In genomic region chr3:69012111-69012835, GRCh38 we compare ENCODE assay signal across 8 cellular contexts. TPM values are rescaled to one million over a fixed set of nuclear protein-coding genes. Genes with fewer than 3 reads are reported as not detected.
DNase-seq lines count a peak whose midpoint lies in the region; ATAC-seq and TF ChIP-seq lines count a peak whose summit lies in the region.

No MANE protein-coding gene starts in this region.

- ATAC-seq in lung (ENCODE audit: insufficient read depth, low FRiP score) (no peak), GM21528 (IDR thresholded peaks at IDR 0.05; ENCODE audit: low FRiP score, unreplicated experiment) (no peak)

- H3K27me3 Mint-ChIP-seq in chondrocyte (ENCODE audit: low read depth), result no peaks in the 10 kb centered on the region

- peaks cover 18% of the 10 kb centered on the region for H3K79me2 ChIP-seq in Karpas-422 (ENCODE audit: low read length)

- CTCF ChIA-PET in AG04449 (lab: Yijun Ruan, JAX), result interaction anchor here (1.4 to 4.6 kb wide), 4 partner anchors 9 to 63 kb away, joined by 3 to 24 read pairs (median 4); no protein-coding TSS in a partner anchor

- peak overlapping the region; percentile 75 for H3K27ac Mint-ChIP-seq in chondrocyte (ENCODE audit: unreplicated experiment)

- POLR2A ChIA-PET in AG04449 (lab: Yijun Ruan, JAX), result interaction anchor here (1.4 to 1.7 kb wide), 2 partner anchors 72 to 74 kb away, joined by 4 read pairs; no protein-coding TSS in a partner anchor

- peak overlapping the region; percentile 95; the same call in 1 of the 2 replicates for H2AFZ ChIP-seq in Karpas-422 (ENCODE audit: low read length)

- H3K4me1 Mint-ChIP-seq in chondrocyte (ENCODE audit: low read depth), result peaks cover 62% of the 10 kb centered on the region

- H3K27ac ChIP-seq in Karpas-422 (ENCODE audit: low read length), result no peak overlapping the region
- peak overlapping the region; percentile 99 to 100 for H3K27ac ChIP-seq in lung (ENCODE audit: low read depth in 1 of 2, low read length in 1 of 2)
- peak overlapping the region; percentile 99 for H3K27ac ChIP-seq in urinary bladder (ENCODE audit: low read depth)

- H3K27me3 ChIP-seq in Karpas-422 (ENCODE audit: low read length) (no peaks in the 10 kb centered on the region), lung (ENCODE audit: control insufficient read depth, insufficient read depth) (no peaks in the 10 kb centered on the region)

- H3K9me3 ChIP-seq in Karpas-422 (ENCODE audit: low read length), result no peaks in the 10 kb centered on the region
- no peaks in the 10 kb centered on the region for H3K9me3 ChIP-seq in lung (ENCODE audit: control insufficient read depth in 2 of 2, insufficient read depth in 1 of 2, low read length in 1 of 2)

- H3K36me3 Mint-ChIP-seq in chondrocyte (ENCODE audit: low read depth), result peaks cover 11% of the 10 kb centered on the region

- H4K20me1 ChIP-seq in Karpas-422 (ENCODE audit: insufficient read depth, low read depth, low read length), result no peaks in the 10 kb centered on the region

- no peak for DNase-seq in AG04449 (ENCODE audit: low read depth, low spot score)
- no peak for DNase-seq in Karpas-422
- DNase-seq in chondrocyte (ENCODE audit: low spot score), result no peak
- peak; percentile 39 for DNase-seq in lung (ENCODE audit: low spot score)
- no peak for DNase-seq in NCI-H146 (lab: John Stamatoyannopoulos, UW)
- DNase-seq in pons (ENCODE audit: low spot score), result no peak

- peak overlapping the region; percentile 71 for H3K4me3 Mint-ChIP-seq in chondrocyte (ENCODE audit: unreplicated experiment)

- H3K4me2 ChIP-seq in Karpas-422 (ENCODE audit: low read depth, low read length, poor library complexity, severe bottlenecking), result peak overlapping the region; percentile 99

- 50 to 59% methylated on average over 22 of the region's 22 CpGs for WGBS in lung, 2 donors
- 44% methylated on average over 22 of the region's 22 CpGs for WGBS in urinary bladder

- H3K4me3 ChIP-seq in AG04449 (ENCODE audit: low read depth, low read length) (peak overlapping the region; percentile 72), Karpas-422 (ENCODE audit: low read length) (peak overlapping the region; percentile 94), lung (peak overlapping the region; percentile 89), urinary bladder (ENCODE audit: low read depth, low read length) (peak overlapping the region; percentile 82)

- H3K4me1 ChIP-seq in Karpas-422 (ENCODE audit: low read length) (peaks cover 30% of the 10 kb centered on the region), lung (ENCODE audit: control insufficient read depth in 2 of 2, insufficient read depth in 2 of 2, low read length in 2 of 2) (peaks cover 8 to 11% of the 10 kb centered on the region in 2 donors), urinary bladder (ENCODE audit: insufficient read depth) (no peaks in the 10 kb centered on the region)

- no peaks in the 10 kb centered on the region for H3K9me2 ChIP-seq in Karpas-422 (replicated peaks; ENCODE audit: insufficient read depth, low read length)

- peak overlapping the region; percentile 94 for H3K9ac ChIP-seq in Karpas-422 (ENCODE audit: low read length)

- TF ChIP-seq CTCF in AG04449 (IDR thresholded peaks at IDR 0.05; ENCODE audit: insufficient read depth, low read length, missing control alignments), result no peak
- TF ChIP-seq CTCF in chondrocyte (IDR thresholded peaks at IDR 0.05), result no peak
- TF ChIP-seq CTCF in lung (IDR thresholded peaks at IDR 0.05; ENCODE audit: control extremely low read depth, extremely low read depth), result no peak

- H3K9me3 Mint-ChIP-seq in chondrocyte (ENCODE audit: low read depth), result no peaks in the 10 kb centered on the region

- H3K36me3 ChIP-seq in Karpas-422 (ENCODE audit: insufficient read depth, low read length) (peaks cover 20% of the 10 kb centered on the region; the same call in 1 of the 2 replicates), lung (ENCODE audit: control insufficient read depth in 2 of 2, insufficient read depth in 2 of 2, low read length in 2 of 2) (peaks cover 0 to 4% of the 10 kb centered on the region in 2 donors), urinary bladder (ENCODE audit: insufficient read depth) (no peaks in the 10 kb centered on the region)

RNA-seq across cellular contexts. Expression of gene EOGT, which starts 1.2 kb away (rescaled TPM):
- 18.5 and 49.9 TPM in 2 replicates for total RNA-seq in Karpas-422 (2014; rRNA removed; shearing (Covaris generic); ENCODE audit: low replicate concordance)
- total RNA-seq in chondrocyte, result 28.9 to 35.5 TPM (median 34.4 TPM) in 3 replicates
- total RNA-seq in lung, result 10 to 100 TPM; 35.5 to 54.7 TPM
- 10 to 100 TPM; 14.3 to 34.6 TPM for polyA plus RNA-seq in lung
- total RNA-seq in urinary bladder, result 71.1 TPM
- 25.2 TPM for polyA plus RNA-seq in urinary bladder

RNA-seq across cellular contexts. Expression of gene TMF1, which starts 39.9 kb away (rescaled TPM):
- 22.1 and 25.2 TPM in 2 replicates for total RNA-seq in Karpas-422 (2014; rRNA removed; shearing (Covaris generic); ENCODE audit: low replicate concordance)
- 37.7 to 53.3 TPM (median 40.4 TPM) in 3 replicates for total RNA-seq in chondrocyte
- total RNA-seq in lung, result 10 to 100 TPM; 35.7 to 84.3 TPM
- polyA plus RNA-seq in lung, result 10 to 100 TPM in 1 of 2 donors, 1 to 10 TPM in 1; 9.6 to 16.6 TPM
- total RNA-seq in urinary bladder, result 68.4 TPM
- 18.7 TPM for polyA plus RNA-seq in urinary bladder
